Comparison of ENCODE assay signal across 8 cellular contexts in the genomic region with DNA sequence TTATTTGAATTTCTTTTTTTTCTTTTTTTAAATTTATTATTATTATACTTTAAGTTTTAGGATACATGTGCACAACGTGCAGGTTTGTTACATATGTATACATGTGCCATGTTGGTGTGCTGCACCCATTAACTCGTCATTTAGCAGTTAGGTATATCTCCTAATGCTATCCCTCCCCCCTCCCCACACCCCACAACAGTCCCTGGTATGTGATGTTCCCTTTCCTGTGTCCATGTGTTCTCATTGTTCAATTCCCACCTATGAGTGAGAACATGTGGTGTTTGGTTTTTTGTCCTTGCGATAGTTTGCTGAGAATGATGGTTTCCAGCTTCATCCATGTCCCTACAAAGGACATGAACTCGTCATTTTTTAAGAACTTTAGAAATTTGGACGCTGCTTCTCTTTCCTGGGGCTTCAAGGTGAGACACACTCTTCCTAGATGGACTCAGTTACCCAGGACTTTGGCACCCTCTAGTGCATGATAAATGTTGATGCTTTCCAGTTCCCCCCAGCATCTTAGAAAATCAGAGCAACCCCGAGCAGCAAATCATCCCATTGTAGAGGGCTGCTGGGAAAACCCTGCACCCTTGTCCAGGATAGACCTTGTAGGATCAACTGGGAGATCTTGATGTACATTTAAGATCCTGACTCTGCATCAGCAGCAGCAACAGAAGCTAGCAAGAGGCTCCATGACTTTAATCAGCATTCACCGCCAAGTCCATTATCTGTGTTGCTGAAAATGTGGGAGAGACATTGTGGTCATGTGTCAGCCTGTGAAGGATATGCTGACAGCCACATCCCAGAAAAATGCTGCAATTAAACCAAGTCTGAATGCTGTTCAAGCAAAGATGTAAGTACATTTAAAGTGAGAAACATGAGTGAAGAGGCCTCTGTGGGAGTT.
DNase-seq lines count a peak whose midpoint lies in the region; ATAC-seq and TF ChIP-seq lines count a peak whose summit lies in the region.
"Not testable (repeated sequence)": the region's sequence is repeated elsewhere in the genome, so short reads cannot be mapped to it uniquely, and the experiment has no call there.

No MANE protein-coding gene starts in this region.

- H3K79me2 ChIP-seq in OCI-LY1 (ENCODE audit: insufficient read depth, low read length), result not testable (repeated sequence)

- not testable (repeated sequence) for TF ChIP-seq POLR2A in heart left ventricle (IDR thresholded peaks at IDR 0.05)

- DNase-seq in ACHN (peak; percentile 47), NCI-H1694 treated with DMSO at 0.1 percent for 48 hours (lab: John Stamatoyannopoulos, UW) (peak; percentile 78)
- not testable (repeated sequence) for DNase-seq in astrocyte of the cerebellum (ENCODE audit: low read depth); heart left ventricle

- H3K9ac ChIP-seq in OCI-LY1 (ENCODE audit: low read length), result not testable (repeated sequence)

- in situ Hi-C loops in ACHN (cut with HindIII; ENCODE audit: low pct_ligation_motif_present, low pct_unique_long_range_greater_than_20kb, low sequenced_read_pairs); astrocyte of the cerebellum (cut with HindIII; ENCODE audit: low sequenced_read_pairs): not testable (repeated sequence)

- not testable (repeated sequence) for H3K4me3 ChIP-seq in GM12875 (ENCODE audit: low read depth, low read length); OCI-LY1 (ENCODE audit: low read depth, low read length, poor library complexity, severe bottlenecking); astrocyte of the cerebellum (ENCODE audit: low read depth, low read length); heart left ventricle

- H3F3A ChIP-seq in OCI-LY1 (ENCODE audit: insufficient read depth, low read length), result not testable (repeated sequence)

- not testable (repeated sequence) for H3K9me3 ChIP-seq in OCI-LY1 (ENCODE audit: low read length); heart left ventricle

- not testable (repeated sequence) for H3K27ac Mint-ChIP-seq in nephron

- H3K4me3 Mint-ChIP-seq in nephron, result not testable (repeated sequence)

- H3K36me3 Mint-ChIP-seq in nephron (ENCODE audit: low read depth), result not testable (repeated sequence)

- H4K20me1 ChIP-seq in OCI-LY1 (ENCODE audit: insufficient read depth, low read length), result not testable (repeated sequence)

- TF ChIP-seq CTCF in GM12875 (IDR thresholded peaks at IDR 0.05; ENCODE audit: borderline replicate concordance, insufficient read depth, low read depth, low read length) (peak; percentile 13; the same call in 1 of the 2 replicates), OCI-LY1 (IDR thresholded peaks at IDR 0.05; ENCODE audit: low read length) (peak; percentile 40), astrocyte of the cerebellum (IDR thresholded peaks at IDR 0.05; ENCODE audit: low read depth, low read length, missing control alignments) (peak; percentile 27), heart left ventricle (IDR thresholded peaks at IDR 0.05) (peak in 10 of 12 donors; percentile 23 to 53 (median 37)), nephron (IDR thresholded peaks at IDR 0.05; ENCODE audit: unreplicated experiment in 3 of 3) (peak in 2 of 3 experiments; percentile 15 to 28)

- WGBS in heart left ventricle, 4 donors, result 28 to 33% (median 31%) methylated on average over 7 of the region's 7 CpGs

- not testable (repeated sequence) for H3K27ac ChIP-seq in OCI-LY1 (ENCODE audit: low read depth, low read length, poor library complexity, severe bottlenecking); heart left ventricle

- H3K36me3 ChIP-seq in OCI-LY1 (ENCODE audit: insufficient read depth, low read length); heart left ventricle: not testable (repeated sequence)

- H2AFZ ChIP-seq in OCI-LY1 (ENCODE audit: low read length), result not testable (repeated sequence)

- H3K4me2 ChIP-seq in OCI-LY1 (ENCODE audit: low read length), result not testable (repeated sequence)

- H3K9me3 Mint-ChIP-seq in nephron, result not testable (repeated sequence)

- H3K4me1 ChIP-seq in OCI-LY1 (ENCODE audit: insufficient read depth, low read length, severe bottlenecking); heart left ventricle: not testable (repeated sequence)

- H3K27me3 Mint-ChIP-seq in nephron (ENCODE audit: low read depth), result not testable (repeated sequence)

- not testable (repeated sequence) for H3K27me3 ChIP-seq in OCI-LY1 (ENCODE audit: insufficient read depth, low read length); heart left ventricle

- intact Hi-C loops in heart left ventricle (cut with DNase I), result loop anchor here (1.0 to 10.0 kb wide), 7 partner anchors 266 to 509 kb away; a partner anchor contains a TSS

- H3K9me2 ChIP-seq in OCI-LY1 (ENCODE audit: low read depth, low read length), result not testable (repeated sequence)

- ATAC-seq in HG03460 (IDR thresholded peaks at IDR 0.05; ENCODE audit: unreplicated experiment) (peak; percentile 64), heart left ventricle (peak; percentile 58 to 78 (median 65))

- H3K4me1 Mint-ChIP-seq in nephron, result not testable (repeated sequence)
